ENCODE assay signal across 11 cellular contexts in genomic region chr4:104752337-104752736, GRCh38.
DNase-seq lines count a peak whose midpoint lies in the region; ATAC-seq and TF ChIP-seq lines count a peak whose summit lies in the region.
"Had no signal": no experiment of that assay in that cellular context is flagged by ENCODE, and none has a peak within 500 bp of the region (broad histone marks: within the 10 kb centered on the region; RNA-seq: fewer than 3 reads in every experiment).

No MANE protein-coding gene starts in this region.

- no peaks in the 10 kb centered on the region for H3K36me3 ChIP-seq in tibial artery
- H3K36me3 ChIP-seq: cardiac muscle cell had no signal

- no peaks in the 10 kb centered on the region for H3K9me3 ChIP-seq in tibial artery

- peaks cover 0 to 12% (median 0%) of the 10 kb centered on the region in 4 donors for H3K4me1 ChIP-seq in tibial artery

- TF ChIP-seq CTCF in tibial artery (IDR thresholded peaks at IDR 0.05), result no peak

- intact Hi-C loops in left ventricle myocardium superior (cut with micrococcal nuclease), result no loop called here
- intact Hi-C loops in tibial artery (cut with DNase I; ENCODE audit: low total_unique reads), result no loop called here

- no peaks in the 10 kb centered on the region for H3K27me3 ChIP-seq in tibial artery
- H3K27me3 ChIP-seq: cardiac muscle cell had no signal

- no peak overlapping the region for H3K27ac ChIP-seq in tibial artery
- H3K27ac ChIP-seq: cardiac muscle cell had no signal

- H3K4me3 ChIP-seq in tibial artery, result no peak overlapping the region
- H3K4me3 ChIP-seq: cardiac muscle cell, smooth muscle cell had no signal

- DNase-seq in left ventricle myocardium superior, result no peak
- DNase-seq in tibial artery, result no peak
- no peak for DNase-seq in SK-N-DZ (ENCODE audit: low spot score)
- DNase-seq in AML-193 (lab: John Stamatoyannopoulos, UW), result no peak
- DNase-seq in nucleus accumbens (lab: John Stamatoyannopoulos, UW), result no peak
- DNase-seq: foreskin melanocyte had no signal

- ATAC-seq in GM18873 (IDR thresholded peaks at IDR 0.05; ENCODE audit: low FRiP score, unreplicated experiment), result peak; percentile 73
- ATAC-seq in GM21717 (IDR thresholded peaks at IDR 0.05; ENCODE audit: unreplicated experiment), result peak; percentile 71
- ATAC-seq in HG03196 (IDR thresholded peaks at IDR 0.05; ENCODE audit: unreplicated experiment), result peak; percentile 80
- peak; percentile 95 for ATAC-seq in left ventricle myocardium superior
